In the genomic region with DNA sequence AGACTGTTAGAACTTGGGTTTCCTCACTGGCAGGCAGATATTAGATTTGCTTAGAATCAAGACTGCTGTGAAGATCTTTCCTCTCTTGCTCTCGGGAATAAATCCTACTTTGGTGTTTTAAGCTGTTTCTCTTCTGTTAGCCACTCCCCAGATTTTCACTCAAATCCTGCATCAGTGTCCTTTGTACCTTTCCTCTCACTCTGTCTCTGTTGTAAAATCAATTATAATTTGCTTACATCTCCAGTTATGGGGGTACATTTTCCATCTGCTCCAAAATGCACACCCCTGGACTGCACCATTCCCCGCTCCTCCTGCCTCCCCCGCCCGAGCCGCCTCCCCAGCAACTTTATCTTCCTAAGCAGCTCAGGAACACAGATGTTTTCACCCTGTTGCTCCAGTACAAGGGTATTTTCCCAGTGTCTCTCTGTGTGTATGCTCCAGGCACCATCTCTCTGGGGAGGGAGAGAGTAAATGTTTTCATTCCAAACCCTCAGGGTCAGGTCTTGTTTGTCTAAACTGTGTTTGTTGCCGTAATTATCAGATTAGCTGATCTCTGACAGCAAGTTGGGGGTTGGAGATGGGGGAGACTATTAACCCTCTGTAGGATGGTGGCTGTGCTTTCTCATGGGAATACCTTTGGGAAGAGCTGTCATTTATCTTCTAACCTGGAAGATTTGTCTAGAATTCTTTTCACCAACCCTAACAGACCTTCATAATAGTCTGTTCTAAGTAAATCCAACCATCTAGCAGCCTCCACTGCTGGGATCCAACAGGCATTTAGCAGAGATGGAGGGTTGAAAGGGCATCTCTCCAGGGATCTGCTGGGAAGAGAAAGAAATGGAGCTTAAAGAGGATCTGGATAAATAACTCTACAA, we compare ENCODE assay signal across 1 cellular context.
TF ChIP-seq lines count a peak whose summit lies in the region.

No MANE protein-coding gene starts in this region.

TF ChIP-seq in HEK293, 187 proteins besides CTCF, POLR2A, EP300 and RAD21 (continued from another document):
- TF ChIP-seq, protein P1, sequence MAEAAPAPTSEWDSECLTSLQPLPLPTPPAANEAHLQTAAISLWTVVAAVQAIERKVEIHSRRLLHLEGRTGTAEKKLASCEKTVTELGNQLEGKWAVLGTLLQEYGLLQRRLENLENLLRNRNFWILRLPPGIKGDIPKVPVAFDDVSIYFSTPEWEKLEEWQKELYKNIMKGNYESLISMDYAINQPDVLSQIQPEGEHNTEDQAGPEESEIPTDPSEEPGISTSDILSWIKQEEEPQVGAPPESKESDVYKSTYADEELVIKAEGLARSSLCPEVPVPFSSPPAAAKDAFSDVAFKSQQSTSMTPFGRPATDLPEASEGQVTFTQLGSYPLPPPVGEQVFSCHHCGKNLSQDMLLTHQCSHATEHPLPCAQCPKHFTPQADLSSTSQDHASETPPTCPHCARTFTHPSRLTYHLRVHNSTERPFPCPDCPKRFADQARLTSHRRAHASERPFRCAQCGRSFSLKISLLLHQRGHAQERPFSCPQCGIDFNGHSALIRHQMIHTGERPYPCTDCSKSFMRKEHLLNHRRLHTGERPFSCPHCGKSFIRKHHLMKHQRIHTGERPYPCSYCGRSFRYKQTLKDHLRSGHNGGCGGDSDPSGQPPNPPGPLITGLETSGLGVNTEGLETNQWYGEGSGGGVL (tag by site-specific recombination; IDR thresholded peaks at IDR 0.05) = peak; percentile 67; the same call in 1 of the 2 replicates
- no peak for TF ChIP-seq IKZF3 (tag by site-specific recombination; IDR thresholded peaks at IDR 0.05)
- no peak for TF ChIP-seq PRDM2 (tag by site-specific recombination; IDR thresholded peaks at IDR 0.05; ENCODE audit: borderline replicate concordance)
- peak; percentile 74 for TF ChIP-seq WT1 (tag by site-specific recombination; IDR thresholded peaks at IDR 0.05)
- TF ChIP-seq ZNF785 (tag by site-specific recombination; IDR thresholded peaks at IDR 0.05) = no peak
